Comparison of ENCODE assay signal across 17 cellular contexts in the genomic region with DNA sequence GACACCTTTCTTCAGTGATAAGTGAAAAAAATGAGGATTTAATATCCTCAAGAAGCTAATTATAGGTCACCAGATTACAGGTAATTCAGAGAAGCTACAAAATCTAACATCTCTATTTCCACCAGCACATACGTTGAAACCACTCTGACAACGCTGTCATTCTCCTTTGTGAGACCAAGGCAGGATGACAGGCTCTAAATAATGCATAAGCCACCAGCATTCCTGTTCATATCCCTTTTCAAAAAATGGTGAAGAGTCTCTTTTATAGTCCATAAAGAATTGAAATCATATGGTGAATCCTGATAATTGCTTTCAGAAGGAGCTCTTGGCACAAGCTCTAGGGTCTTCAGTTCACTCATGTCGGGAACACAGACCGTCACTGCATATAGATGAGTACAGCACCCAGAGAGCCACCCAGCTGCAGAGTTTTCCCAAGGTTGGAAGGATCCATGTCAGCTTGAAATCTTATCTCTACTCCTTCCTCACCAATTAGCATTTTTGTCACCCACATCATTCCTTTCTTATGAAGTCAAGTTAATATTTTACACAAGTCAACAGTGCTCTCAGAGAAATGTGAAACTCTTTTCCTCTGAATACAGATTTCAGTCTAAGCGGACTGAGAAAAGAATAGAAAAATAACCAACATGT.
DNase-seq lines count a peak whose midpoint lies in the region; ATAC-seq and TF ChIP-seq lines count a peak whose summit lies in the region.
"Had no signal": no experiment of that assay in that cellular context is flagged by ENCODE, and none has a peak within 500 bp of the region (broad histone marks: within the 10 kb centered on the region; RNA-seq: fewer than 3 reads in every experiment).

No MANE protein-coding gene starts in this region.

- no peaks in the 10 kb centered on the region for H4K20me1 ChIP-seq in fibroblast of lung (ENCODE audit: control insufficient read depth, extremely low read depth, insufficient read depth, low read length)

- no peaks in the 10 kb centered on the region for H3K27me3 Mint-ChIP-seq in nephron (ENCODE audit: low read depth)
- peaks cover 3% of the 10 kb centered on the region for H3K27me3 Mint-ChIP-seq in activated CD8-positive, alpha-beta memory T cell treated with anti-CD3 and anti-CD28 coated beads, Interleukin-2, amount 10 ng/mL, durations not matched to agents 7 days and 5 days

- CTCF ChIA-PET in AG04449 (lab: Yijun Ruan, JAX): interaction anchor here (0.7 to 1.5 kb wide), 2 partner anchors 23 to 377 kb away, joined by 3 to 4 read pairs; no protein-coding TSS in a partner anchor
- CTCF ChIA-PET in activated CD8-positive, alpha-beta memory T cell treated with anti-CD3 and anti-CD28 coated beads, Interleukin-2, amount 10 ng/mL, durations not matched to agents 7 days and 5 days (lab: Charles Lee): no interaction called here

- H3K36me3 Mint-ChIP-seq in nephron (ENCODE audit: low read depth): no peaks in the 10 kb centered on the region
- no peaks in the 10 kb centered on the region for H3K36me3 Mint-ChIP-seq in activated CD8-positive, alpha-beta memory T cell treated with anti-CD3 and anti-CD28 coated beads, Interleukin-2, amount 10 ng/mL, durations not matched to agents 7 days and 5 days

- intact Hi-C loops in posterior cingulate gyrus (cut with DNase I) (no loop called here), cardiac septum (cut with DNase I) (no loop called here)

- TF ChIP-seq CTCF in AG04449 (IDR thresholded peaks at IDR 0.05; ENCODE audit: insufficient read depth, low read length, missing control alignments) (no peak), fibroblast of lung (conservative IDR thresholded peaks at IDR 0.05 in 1 of 2, IDR thresholded peaks at IDR 0.05 in 1 of 2; ENCODE audit: low read depth in 1 of 2, low read length in 2 of 2) (no peak), nephron (IDR thresholded peaks at IDR 0.05; ENCODE audit: unreplicated experiment in 3 of 3) (no peak)

- H3K4me2 ChIP-seq in fibroblast of lung (ENCODE audit: extremely low read depth, insufficient read depth, low read length): no peak overlapping the region

- H3K27me3 ChIP-seq in fibroblast of lung (ENCODE audit: control insufficient read depth, insufficient read depth, low read length): no peaks in the 10 kb centered on the region
- H3K27me3 ChIP-seq: cardiac muscle cell, testis had no signal

- peaks cover 5% of the 10 kb centered on the region for H3K9me3 Mint-ChIP-seq in nephron
- H3K9me3 Mint-ChIP-seq in activated CD8-positive, alpha-beta memory T cell treated with anti-CD3 and anti-CD28 coated beads, Interleukin-2, amount 10 ng/mL, durations not matched to agents 7 days and 5 days (ENCODE audit: low read depth): no peaks in the 10 kb centered on the region

- POLR2A ChIA-PET in AG04449 (lab: Yijun Ruan, JAX): no interaction called here

- peak overlapping the region; percentile 94 to 97 (median 97) for H3K27ac Mint-ChIP-seq in nephron
- H3K27ac Mint-ChIP-seq in activated CD8-positive, alpha-beta memory T cell treated with anti-CD3 and anti-CD28 coated beads, Interleukin-2, amount 10 ng/mL, durations not matched to agents 7 days and 5 days: no peak overlapping the region

- H3K4me1 ChIP-seq in fibroblast of lung (ENCODE audit: control insufficient read depth, extremely low read depth, insufficient read depth, low read length): no peaks in the 10 kb centered on the region
- H3K4me1 ChIP-seq: Caco-2, testis had no signal

- H3K36me3 ChIP-seq in fibroblast of lung (ENCODE audit: control insufficient read depth, insufficient read depth, low read length): no peaks in the 10 kb centered on the region
- H3K36me3 ChIP-seq: cardiac muscle cell had no signal

- no peaks in the 10 kb centered on the region for H3K79me2 ChIP-seq in fibroblast of lung (ENCODE audit: control insufficient read depth, insufficient read depth, low read length)

- H3K4me1 Mint-ChIP-seq in nephron: peaks cover 38% of the 10 kb centered on the region
- H3K4me1 Mint-ChIP-seq in activated CD8-positive, alpha-beta memory T cell treated with anti-CD3 and anti-CD28 coated beads, Interleukin-2, amount 10 ng/mL, durations not matched to agents 7 days and 5 days: no peaks in the 10 kb centered on the region

- peak; percentile 24 for DNase-seq in AG04449 (ENCODE audit: low read depth, low spot score)
- peak; percentile 27 for DNase-seq in M059J (ENCODE audit: low read depth)
- DNase-seq in fibroblast of lung (ENCODE audit: low read depth in 2 of 2): peak; percentile 8 to 86
- no peak for DNase-seq in NCI-H1417 (lab: John Stamatoyannopoulos, UW)
- no peak for DNase-seq in posterior cingulate gyrus
- DNase-seq in cardiac septum (ENCODE audit: low spot score): no peak
- DNase-seq in activated CD8-positive, alpha-beta memory T cell treated with anti-CD3 and anti-CD28 coated beads, Interleukin-2, amount 10 ng/mL, durations not matched to agents 7 days and 5 days: no peak
- DNase-seq: activated CD4-positive, CD25-positive, alpha-beta regulatory T cell; activated gamma-delta T cell treated with Interleukin-2 at 50 U/mL for 16 hours; Caco-2; GDM1; NCI-H2029; NCI-H82; T-helper 1 cell; testis had no signal

- H3K27ac ChIP-seq in fibroblast of lung (ENCODE audit: insufficient read depth, low read length): no peak overlapping the region
- H3K27ac ChIP-seq: cardiac muscle cell, testis had no signal

- peak overlapping the region in 2 of 3 experiments; percentile 5 to 24 for H3K4me3 Mint-ChIP-seq in nephron
- H3K4me3 Mint-ChIP-seq in activated CD8-positive, alpha-beta memory T cell treated with anti-CD3 and anti-CD28 coated beads, Interleukin-2, amount 10 ng/mL, durations not matched to agents 7 days and 5 days: no peak overlapping the region

- H3K9ac ChIP-seq in fibroblast of lung (ENCODE audit: insufficient read depth, low read length): no peak overlapping the region

- H2AFZ ChIP-seq in fibroblast of lung (ENCODE audit: low read length): no peak overlapping the region

- ATAC-seq in activated CD8-positive, alpha-beta memory T cell treated with anti-CD3 and anti-CD28 coated beads, Interleukin-2, amount 10 ng/mL, durations not matched to agents 7 days and 5 days: no peak

- H3K9me3 ChIP-seq in fibroblast of lung (ENCODE audit: control insufficient read depth, insufficient read depth, low read depth, low read length): no peaks in the 10 kb centered on the region
- H3K9me3 ChIP-seq: Caco-2, testis had no signal

- H3K4me3 ChIP-seq in AG04449 (ENCODE audit: low read depth, low read length) (no peak overlapping the region), fibroblast of lung (replicated peaks in 1 of 4; ENCODE audit: control extremely low read depth in 1 of 4, insufficient read depth in 1 of 4, low read depth in 3 of 4, low read length in 4 of 4) (no peak overlapping the region)
- H3K4me3 ChIP-seq: cardiac muscle cell, testis had no signal

Comparison
In these comparisons a context has a peak if more than half of its experiments do, and no peak if none do; other contexts are left out.
1. DNase-seq: peak in AG04449 (single experiment), M059J (single experiment) and fibroblast of lung (2 of 2); none in NCI-H1417 (0 of 3), posterior cingulate gyrus (0 of 10), cardiac septum (single experiment) and activated CD8-positive, alpha-beta memory T cell treated with anti-CD3 and anti-CD28 coated beads, Interleukin-2, amount 10 ng/mL, durations not matched to agents 7 days and 5 days (single experiment).